ENCODE assay signal across 10 cellular contexts in genomic region chr2:88735853-88736252, GRCh38. TPM values are rescaled to one million over a fixed set of nuclear protein-coding genes. Genes with fewer than 3 reads are reported as not detected.
A peak's percentile ranks its signal among the peaks of the same experiment; 100 is the strongest.
DNase-seq lines count a peak whose midpoint lies in the region; ATAC-seq, FAIRE-seq and TF ChIP-seq lines count a peak whose summit lies in the region.
"Had no signal": no experiment of that assay in that cellular context is flagged by ENCODE, and none has a peak within 500 bp of the region (broad histone marks: within the 10 kb centered on the region; RNA-seq: fewer than 3 reads in every experiment).

No MANE protein-coding gene starts in this region.

- H3K4me1 ChIP-seq in PC-3 (ENCODE audit: insufficient read depth, low read length), result peaks cover 8% of the 10 kb centered on the region; the same call in 1 of the 2 replicates

- no peak overlapping the region for H3K27ac Mint-ChIP-seq in endothelial cell (ENCODE audit: unreplicated experiment)

- POLR2A ChIA-PET in PC-3 (lab: Charles Lee; ENCODE audit: unreplicated experiment), result no interaction called here

- peaks cover 31% of the 10 kb centered on the region for H3K4me1 Mint-ChIP-seq in endothelial cell (ENCODE audit: unreplicated experiment)

- intact Hi-C loops in PC-3 (cut with micrococcal nuclease) (no loop called here), posterior vena cava (cut with DNase I) (no loop called here)

- no peak overlapping the region for H3K4me3 Mint-ChIP-seq in endothelial cell (ENCODE audit: unreplicated experiment)

- TF ChIP-seq CTCF in PC-3 (conservative IDR thresholded peaks at IDR 0.05; ENCODE audit: low read depth, low read length) (no peak), endothelial cell (IDR thresholded peaks at IDR 0.05; ENCODE audit: unreplicated experiment) (no peak)

- BruUV-seq in PC-3 (replicated peaks; lab: Mats Ljungman, UMichigan), result no TSS peak

- peaks cover 41% of the 10 kb centered on the region for H3K36me3 Mint-ChIP-seq in endothelial cell (ENCODE audit: low read depth, unreplicated experiment)

- no peaks in the 10 kb centered on the region for H3K9me3 ChIP-seq in PC-3 (ENCODE audit: low read length)
- H3K9me3 ChIP-seq: body of pancreas had no signal

- H3K4me2 ChIP-seq in PC-3 (ENCODE audit: low read length), result no peak overlapping the region

- H3K27me3 Mint-ChIP-seq in endothelial cell (ENCODE audit: unreplicated experiment), result peaks cover 6% of the 10 kb centered on the region

- CTCF ChIA-PET in PC-3 (lab: Charles Lee), result no interaction called here

- FAIRE-seq in H54 (lab: Jason Lieb, UNC), result peak; percentile 15
- FAIRE-seq: kidney had no signal

- H3K36me3 ChIP-seq in PC-3 (ENCODE audit: low read depth, low read length), result peaks cover 12% of the 10 kb centered on the region

- no peaks in the 10 kb centered on the region for H3K9me2 ChIP-seq in PC-3 (replicated peaks; ENCODE audit: low read length)

- no peaks in the 10 kb centered on the region for H3K79me2 ChIP-seq in PC-3 (ENCODE audit: low read length)

- H4K20me1 ChIP-seq in PC-3 (ENCODE audit: low read length), result no peaks in the 10 kb centered on the region

- H3K27ac ChIP-seq in PC-3 (ENCODE audit: low read length) (no peak overlapping the region), caudate nucleus (ENCODE audit: low read depth, low read length) (no peak overlapping the region)

- TF ChIP-seq POLR2A in H54 (IDR thresholded peaks at IDR 0.05; ENCODE audit: low read depth, low read length), result no peak

- H3K9me3 Mint-ChIP-seq in endothelial cell (ENCODE audit: unreplicated experiment), result no peaks in the 10 kb centered on the region

- no peak overlapping the region for H3K9ac ChIP-seq in PC-3 (ENCODE audit: low read length)

- H3K4me3 ChIP-seq in PC-3 (ENCODE audit: low read length), result no peak overlapping the region
- H3K4me3 ChIP-seq: body of pancreas had no signal

- peak; percentile 74 for ATAC-seq in PC-3
- no peak for ATAC-seq in GM21619 (IDR thresholded peaks at IDR 0.05; ENCODE audit: unreplicated experiment)
- ATAC-seq: body of pancreas had no signal

- H3K27me3 ChIP-seq in PC-3 (ENCODE audit: low read length), result no peaks in the 10 kb centered on the region
- H3K27me3 ChIP-seq: body of pancreas had no signal

- no peaks in the 10 kb centered on the region for H3F3A ChIP-seq in PC-3 (ENCODE audit: low read length, unreplicated experiment)

- no peak overlapping the region for H2AFZ ChIP-seq in PC-3 (ENCODE audit: low read length)

- DNase-seq in H54 (ENCODE audit: insufficient read length, low spot score), result no peak
- peak; percentile 67 for DNase-seq in PC-3
- DNase-seq in caudate nucleus (lab: John Stamatoyannopoulos, UW), result peak in 46 of 61 donors; percentile 6 to 86 (median 47)
- peak; percentile 33 to 37 for DNase-seq in stimulated activated CD4-positive, alpha-beta T cell treated with anti-CD3 and anti-CD28 coated beads, Interleukin-2, amount 100 ng/mL, for 24 hours
- no peak for DNase-seq in endothelial cell (ENCODE audit: low spot score)
- DNase-seq in posterior vena cava (ENCODE audit: low spot score), result no peak
- DNase-seq: kidney, NCI-H1092 treated with DMSO at 0.1 percent for 48 hours had no signal

RNA-seq across cellular contexts. Expression of gene RPIA, which starts 44.4 kb away (rescaled TPM):
- total RNA-seq in PC-3 (2014; rRNA removed) (10.7 and 17.5 TPM in 2 replicates), endothelial cell (ENCODE audit: unreplicated experiment) (22.4 TPM), posterior vena cava (10 to 100 TPM in 1 of 2 donors, 1 to 10 TPM in 1; 9.2 to 10.9 TPM)

Comparison
In these comparisons a context has a peak if more than half of its experiments do, and no peak if none do; other contexts are left out.
1. DNase-seq: peak in PC-3 (single experiment), caudate nucleus (46 of 61) and stimulated activated CD4-positive, alpha-beta T cell treated with anti-CD3 and anti-CD28 coated beads, Interleukin-2, amount 100 ng/mL, for 24 hours (2 of 2); none in H54 (single experiment), endothelial cell (single experiment) and posterior vena cava (single experiment).